ENCODE assay signal across 18 cellular contexts in the genomic region with DNA sequence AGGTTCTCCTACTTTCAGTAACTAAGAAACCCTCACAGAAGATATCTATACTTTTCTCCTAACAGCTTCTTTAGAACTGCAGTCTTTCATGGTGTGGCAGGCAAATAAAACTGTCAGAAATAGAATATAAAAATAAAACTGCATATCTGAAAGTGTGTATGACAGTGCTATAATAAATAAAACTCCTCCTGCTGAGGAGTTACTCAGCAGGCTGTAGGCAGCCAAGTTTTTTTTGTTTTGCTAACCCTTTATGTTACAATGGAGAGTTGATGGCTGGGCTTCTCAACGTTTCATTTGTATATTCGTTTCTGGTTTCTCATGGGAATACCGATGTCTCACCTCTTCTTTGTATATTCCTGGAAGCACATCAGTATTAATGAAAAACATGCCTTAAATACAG. TPM values are rescaled to one million over a fixed set of nuclear protein-coding genes. Genes with fewer than 3 reads are reported as not detected.
A peak's percentile ranks its signal among the peaks of the same experiment; 100 is the strongest.
DNase-seq lines count a peak whose midpoint lies in the region; ATAC-seq, FAIRE-seq and TF ChIP-seq lines count a peak whose summit lies in the region.
"Had no signal": no experiment of that assay in that cellular context is flagged by ENCODE, and none has a peak within 500 bp of the region (broad histone marks: within the 10 kb centered on the region; RNA-seq: fewer than 3 reads in every experiment).

No MANE protein-coding gene starts in this region.

- H3K9me3 Mint-ChIP-seq in WTC11 = peaks cover 6% of the 10 kb centered on the region

- 25 to 28% methylated on average over 3 of the region's 3 CpGs for WGBS in pancreas, 2 donors

- CTCF ChIA-PET in WTC11 (lab: Charles Lee) = no interaction called here

- H3K4me1 ChIP-seq in HUES48 (ENCODE audit: control insufficient read depth, insufficient read depth, low read length) (peaks cover 15% of the 10 kb centered on the region), pancreas (peaks cover 0 to 25% (median 14%) of the 10 kb centered on the region in 3 donors)
- H3K4me1 ChIP-seq: BLaER1 treated with 17β-estradiol and CSF1 and Interleukin-3, amounts not matched to agents 10 nM and 100 nM had no signal

- intact Hi-C loops in left colon (cut with DNase I, micrococcal nuclease) (no loop called here), pancreas (cut with DNase I) (no loop called here)

- no peak for DNase-seq in WTC11 (ENCODE audit: low spot score)
- no peak for DNase-seq in left colon
- DNase-seq in pancreas = no peak
- no peak for DNase-seq in activated T-cell treated with anti-CD3 and anti-CD28 coated beads for 4 hours
- DNase-seq: DMS79 treated with DMSO at 0.1 percent for 48 hours, KG1, NCI-H1417 treated with DMSO at 0.1 percent for 48 hours, NCI-H1930, NCI-H2171 had no signal

- POLR2A ChIA-PET in WTC11 (lab: Charles Lee) = no interaction called here

- peak; percentile 68 for FAIRE-seq in pancreas (lab: Jason Lieb, UNC)
- FAIRE-seq: D721Med, RCC 7860 had no signal

- H3K4me3 Mint-ChIP-seq in WTC11 = no peak overlapping the region

- peaks cover 25% of the 10 kb centered on the region for H3K4me1 Mint-ChIP-seq in WTC11

- H3K9me3 ChIP-seq in HUES48 (ENCODE audit: control insufficient read depth, insufficient read depth, low read length) (no peaks in the 10 kb centered on the region), pancreas (no peaks in the 10 kb centered on the region)
- H3K9me3 ChIP-seq: BLaER1 treated with 17β-estradiol and CSF1 and Interleukin-3, amounts not matched to agents 10 nM and 100 nM had no signal

- no peaks in the 10 kb centered on the region for H3K36me3 Mint-ChIP-seq in WTC11

- ATAC-seq in WTC11 (peak; percentile 77), left colon (peak; percentile 55), pancreas (peak; percentile 84 to 92 (median 92)), GM21390 (IDR thresholded peaks at IDR 0.05; ENCODE audit: unreplicated experiment) (no peak), GM19351 (IDR thresholded peaks at IDR 0.05; ENCODE audit: unreplicated experiment) (no peak), GM18873 (IDR thresholded peaks at IDR 0.05; ENCODE audit: low FRiP score, unreplicated experiment) (no peak)
- ATAC-seq: Right ventricle myocardium inferior had no signal

- H3K27ac ChIP-seq in HUES48 (ENCODE audit: low read depth, low read length) (peak overlapping the region; percentile 27), pancreas (peak overlapping the region in 2 of 4 donors; percentile 53 to 65)
- H3K27ac ChIP-seq: BLaER1 treated with 17β-estradiol and CSF1 and Interleukin-3, amounts not matched to agents 10 nM and 100 nM had no signal

- H3K27me3 ChIP-seq in HUES48 (ENCODE audit: control insufficient read depth, insufficient read depth, low read length) = no peaks in the 10 kb centered on the region
- H3K27me3 ChIP-seq in pancreas = no peaks in the 10 kb centered on the region
- H3K27me3 ChIP-seq: BLaER1 treated with 17β-estradiol and CSF1 and Interleukin-3, amounts not matched to agents 10 nM and 100 nM had no signal

- H3K9ac ChIP-seq in HUES48 (ENCODE audit: low read depth, low read length) = no peak overlapping the region
- H3K9ac ChIP-seq: BLaER1 treated with 17β-estradiol and CSF1 and Interleukin-3, amounts not matched to agents 10 nM and 100 nM had no signal

- H3K4me3 ChIP-seq in HUES48 (ENCODE audit: low read depth, low read length) = no peak overlapping the region
- no peak overlapping the region for H3K4me3 ChIP-seq in pancreas
- H3K4me3 ChIP-seq: BLaER1 treated with 17β-estradiol and CSF1 and Interleukin-3, amounts not matched to agents 10 nM and 100 nM had no signal

- TF ChIP-seq CTCF in WTC11 (IDR thresholded peaks at IDR 0.05) (no peak), pancreas (IDR thresholded peaks at IDR 0.05) (no peak)

- H3K36me3 ChIP-seq in HUES48 (ENCODE audit: control insufficient read depth, insufficient read depth, low read length) = no peaks in the 10 kb centered on the region
- H3K36me3 ChIP-seq in pancreas = no peaks in the 10 kb centered on the region
- H3K36me3 ChIP-seq: BLaER1 treated with 17β-estradiol and CSF1 and Interleukin-3, amounts not matched to agents 10 nM and 100 nM had no signal

- peak overlapping the region; percentile 92 for H3K27ac Mint-ChIP-seq in WTC11

- H3K27me3 Mint-ChIP-seq in WTC11 (ENCODE audit: low read depth) = no peaks in the 10 kb centered on the region

TF ChIP-seq in WTC11, 78 proteins besides CTCF, POLR2A, EP300 and RAD21:
- no peak for TF ChIP-seq JUN (CRISPR knock-in tag; IDR thresholded peaks at IDR 0.05)
- TF ChIP-seq TCF7 (CRISPR knock-in tag; IDR thresholded peaks at IDR 0.05; ENCODE audit: low read depth) = no peak
- TF ChIP-seq ZNF232 (CRISPR knock-in tag; IDR thresholded peaks at IDR 0.05) = no peak
- no peak for TF ChIP-seq CREB1 (CRISPR knock-in tag; IDR thresholded peaks at IDR 0.05)
- TF ChIP-seq, protein P1, sequence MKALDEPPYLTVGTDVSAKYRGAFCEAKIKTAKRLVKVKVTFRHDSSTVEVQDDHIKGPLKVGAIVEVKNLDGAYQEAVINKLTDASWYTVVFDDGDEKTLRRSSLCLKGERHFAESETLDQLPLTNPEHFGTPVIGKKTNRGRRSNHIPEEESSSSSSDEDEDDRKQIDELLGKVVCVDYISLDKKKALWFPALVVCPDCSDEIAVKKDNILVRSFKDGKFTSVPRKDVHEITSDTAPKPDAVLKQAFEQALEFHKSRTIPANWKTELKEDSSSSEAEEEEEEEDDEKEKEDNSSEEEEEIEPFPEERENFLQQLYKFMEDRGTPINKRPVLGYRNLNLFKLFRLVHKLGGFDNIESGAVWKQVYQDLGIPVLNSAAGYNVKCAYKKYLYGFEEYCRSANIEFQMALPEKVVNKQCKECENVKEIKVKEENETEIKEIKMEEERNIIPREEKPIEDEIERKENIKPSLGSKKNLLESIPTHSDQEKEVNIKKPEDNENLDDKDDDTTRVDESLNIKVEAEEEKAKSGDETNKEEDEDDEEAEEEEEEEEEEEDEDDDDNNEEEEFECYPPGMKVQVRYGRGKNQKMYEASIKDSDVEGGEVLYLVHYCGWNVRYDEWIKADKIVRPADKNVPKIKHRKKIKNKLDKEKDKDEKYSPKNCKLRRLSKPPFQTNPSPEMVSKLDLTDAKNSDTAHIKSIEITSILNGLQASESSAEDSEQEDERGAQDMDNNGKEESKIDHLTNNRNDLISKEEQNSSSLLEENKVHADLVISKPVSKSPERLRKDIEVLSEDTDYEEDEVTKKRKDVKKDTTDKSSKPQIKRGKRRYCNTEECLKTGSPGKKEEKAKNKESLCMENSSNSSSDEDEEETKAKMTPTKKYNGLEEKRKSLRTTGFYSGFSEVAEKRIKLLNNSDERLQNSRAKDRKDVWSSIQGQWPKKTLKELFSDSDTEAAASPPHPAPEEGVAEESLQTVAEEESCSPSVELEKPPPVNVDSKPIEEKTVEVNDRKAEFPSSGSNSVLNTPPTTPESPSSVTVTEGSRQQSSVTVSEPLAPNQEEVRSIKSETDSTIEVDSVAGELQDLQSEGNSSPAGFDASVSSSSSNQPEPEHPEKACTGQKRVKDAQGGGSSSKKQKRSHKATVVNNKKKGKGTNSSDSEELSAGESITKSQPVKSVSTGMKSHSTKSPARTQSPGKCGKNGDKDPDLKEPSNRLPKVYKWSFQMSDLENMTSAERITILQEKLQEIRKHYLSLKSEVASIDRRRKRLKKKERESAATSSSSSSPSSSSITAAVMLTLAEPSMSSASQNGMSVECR (CRISPR knock-in tag; IDR thresholded peaks at IDR 0.05; ENCODE audit: borderline replicate concordance) = no peak
- TF ChIP-seq, protein P2, sequence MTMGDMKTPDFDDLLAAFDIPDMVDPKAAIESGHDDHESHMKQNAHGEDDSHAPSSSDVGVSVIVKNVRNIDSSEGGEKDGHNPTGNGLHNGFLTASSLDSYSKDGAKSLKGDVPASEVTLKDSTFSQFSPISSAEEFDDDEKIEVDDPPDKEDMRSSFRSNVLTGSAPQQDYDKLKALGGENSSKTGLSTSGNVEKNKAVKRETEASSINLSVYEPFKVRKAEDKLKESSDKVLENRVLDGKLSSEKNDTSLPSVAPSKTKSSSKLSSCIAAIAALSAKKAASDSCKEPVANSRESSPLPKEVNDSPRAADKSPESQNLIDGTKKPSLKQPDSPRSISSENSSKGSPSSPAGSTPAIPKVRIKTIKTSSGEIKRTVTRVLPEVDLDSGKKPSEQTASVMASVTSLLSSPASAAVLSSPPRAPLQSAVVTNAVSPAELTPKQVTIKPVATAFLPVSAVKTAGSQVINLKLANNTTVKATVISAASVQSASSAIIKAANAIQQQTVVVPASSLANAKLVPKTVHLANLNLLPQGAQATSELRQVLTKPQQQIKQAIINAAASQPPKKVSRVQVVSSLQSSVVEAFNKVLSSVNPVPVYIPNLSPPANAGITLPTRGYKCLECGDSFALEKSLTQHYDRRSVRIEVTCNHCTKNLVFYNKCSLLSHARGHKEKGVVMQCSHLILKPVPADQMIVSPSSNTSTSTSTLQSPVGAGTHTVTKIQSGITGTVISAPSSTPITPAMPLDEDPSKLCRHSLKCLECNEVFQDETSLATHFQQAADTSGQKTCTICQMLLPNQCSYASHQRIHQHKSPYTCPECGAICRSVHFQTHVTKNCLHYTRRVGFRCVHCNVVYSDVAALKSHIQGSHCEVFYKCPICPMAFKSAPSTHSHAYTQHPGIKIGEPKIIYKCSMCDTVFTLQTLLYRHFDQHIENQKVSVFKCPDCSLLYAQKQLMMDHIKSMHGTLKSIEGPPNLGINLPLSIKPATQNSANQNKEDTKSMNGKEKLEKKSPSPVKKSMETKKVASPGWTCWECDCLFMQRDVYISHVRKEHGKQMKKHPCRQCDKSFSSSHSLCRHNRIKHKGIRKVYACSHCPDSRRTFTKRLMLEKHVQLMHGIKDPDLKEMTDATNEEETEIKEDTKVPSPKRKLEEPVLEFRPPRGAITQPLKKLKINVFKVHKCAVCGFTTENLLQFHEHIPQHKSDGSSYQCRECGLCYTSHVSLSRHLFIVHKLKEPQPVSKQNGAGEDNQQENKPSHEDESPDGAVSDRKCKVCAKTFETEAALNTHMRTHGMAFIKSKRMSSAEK (CRISPR knock-in tag; IDR thresholded peaks at IDR 0.05; ENCODE audit: borderline replicate concordance) = no peak
- TF ChIP-seq, protein P3, sequence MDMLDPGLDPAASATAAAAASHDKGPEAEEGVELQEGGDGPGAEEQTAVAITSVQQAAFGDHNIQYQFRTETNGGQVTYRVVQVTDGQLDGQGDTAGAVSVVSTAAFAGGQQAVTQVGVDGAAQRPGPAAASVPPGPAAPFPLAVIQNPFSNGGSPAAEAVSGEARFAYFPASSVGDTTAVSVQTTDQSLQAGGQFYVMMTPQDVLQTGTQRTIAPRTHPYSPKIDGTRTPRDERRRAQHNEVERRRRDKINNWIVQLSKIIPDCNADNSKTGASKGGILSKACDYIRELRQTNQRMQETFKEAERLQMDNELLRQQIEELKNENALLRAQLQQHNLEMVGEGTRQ (CRISPR knock-in tag; IDR thresholded peaks at IDR 0.05) = no peak

RNA-seq across cellular contexts. Expression of a gene that starts 18.2 kb away (rescaled TPM):
- total RNA-seq in WTC11 (2021) (0.16 to 0.17 TPM (median 0.16 TPM) in 3 replicates), left colon (1 to 10 TPM in 1 of 2 donors, under 1 TPM in 1; 0.58 to 1.8 TPM), pancreas (under 1 TPM in 1 of 6 donors, not detected in 5; 0.25 TPM)
- polyA plus RNA-seq in pancreas = not detected
- total RNA-seq: Right ventricle myocardium inferior, SK-MEL-5 had no signal

Comparison
In these comparisons a context has a peak if more than half of its experiments do, and no peak if none do; other contexts are left out.
1. ATAC-seq: peak in WTC11 (single experiment), left colon (single experiment) and pancreas (4 of 4); none in GM21390 (single experiment), GM19351 (single experiment) and GM18873 (single experiment).